In genomic region chr10:91662993-91663392, GRCh38 we compare ENCODE assay signal across 7 cellular contexts. TPM values are rescaled to one million over a fixed set of nuclear protein-coding genes. Genes with fewer than 3 reads are reported as not detected.
"Had no signal": no experiment of that assay in that cellular context is flagged by ENCODE, and none has a peak within 500 bp of the region (broad histone marks: within the 10 kb centered on the region; RNA-seq: fewer than 3 reads in every experiment).

No MANE protein-coding gene starts in this region.

- FAIRE-seq: GM12878, GM12891, GM12892, GM18507, GM19239 had no signal

- H3K4me3 ChIP-seq: GM12878 had no signal

- DNase-seq: GDM1, GF-D8 had no signal

- ATAC-seq: GM12878 had no signal

RNA-seq across cellular contexts. Expression of gene PPP1R3C, which starts 30.1 kb away (rescaled TPM):
- total RNA-seq: GM12878 had no signal
